ENCODE assay signal across 8 cellular contexts in the genomic region with DNA sequence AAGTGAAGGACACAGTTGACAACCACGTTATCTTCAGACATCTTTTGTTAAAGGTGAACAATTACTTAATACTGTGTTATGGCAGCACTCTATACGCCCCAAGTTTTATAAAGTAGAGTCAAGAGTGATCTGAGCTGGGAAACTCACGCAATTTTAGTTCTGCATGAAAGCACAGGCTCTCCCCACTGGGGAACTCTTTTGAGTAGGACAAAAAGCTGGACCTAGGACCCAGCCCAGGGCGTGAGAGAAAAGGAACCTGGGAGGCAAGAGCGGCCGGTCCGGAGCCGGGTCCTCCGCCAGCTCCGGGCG.
A peak's percentile ranks its signal among the peaks of the same experiment; 100 is the strongest.
DNase-seq lines count a peak whose midpoint lies in the region; FAIRE-seq and TF ChIP-seq lines count a peak whose summit lies in the region.

No MANE protein-coding gene starts in this region.

- POLR2A ChIA-PET in endothelial cell of umbilical vein (lab: Charles Lee): no interaction called here

- no peak overlapping the region for H4K8ac ChIP-seq in neuronal stem cell (ENCODE audit: low read depth, low read length)

- no peak overlapping the region for H2AK5ac ChIP-seq in neuronal stem cell (ENCODE audit: low read depth, low read length)

- H3K79me2 ChIP-seq in endothelial cell of umbilical vein (ENCODE audit: control insufficient read depth, insufficient read depth, low read length): no peaks in the 10 kb centered on the region

- WGBS in neuronal stem cell (ENCODE audit: extremely low coverage in 2 of 2, insufficient read length in 2 of 2, insufficient replicate concordance in 1 of 2), 2 donors: no CpG with 5 or more reads among the region's 11 CpGs

- TF ChIP-seq CTCF in endothelial cell of umbilical vein (IDR thresholded peaks at IDR 0.05; ENCODE audit: extremely low read depth in 1 of 2, insufficient read depth in 1 of 2, low read depth in 1 of 2, low read length in 2 of 2): no peak

- H3K9me3 ChIP-seq in BLaER1 (peaks cover 8% of the 10 kb centered on the region; the same call in 1 of the 2 replicates), NT2/D1 (ENCODE audit: insufficient read depth, low read length) (no peaks in the 10 kb centered on the region), endothelial cell of umbilical vein (replicated peaks; ENCODE audit: control insufficient read depth, insufficient read depth, low read length) (no peaks in the 10 kb centered on the region), neuronal stem cell (replicated peaks in 1 of 2; ENCODE audit: control insufficient read depth in 2 of 2, insufficient read depth in 1 of 2, low read depth in 1 of 2, low read length in 2 of 2) (no peaks in the 10 kb centered on the region)

- H3K36me3 ChIP-seq in BLaER1: no peaks in the 10 kb centered on the region
- H3K36me3 ChIP-seq in NT2/D1 (ENCODE audit: insufficient read depth, insufficient read length, low read length): no peaks in the 10 kb centered on the region
- no peaks in the 10 kb centered on the region for H3K36me3 ChIP-seq in endothelial cell of umbilical vein (ENCODE audit: control insufficient read depth in 2 of 2, extremely low read depth in 1 of 2, insufficient read depth in 2 of 2, low read length in 2 of 2)
- no peaks in the 10 kb centered on the region for H3K36me3 ChIP-seq in neuronal stem cell (replicated peaks in 1 of 2; ENCODE audit: control insufficient read depth in 2 of 2, insufficient read depth in 2 of 2, low read length in 2 of 2)

- H2BK15ac ChIP-seq in neuronal stem cell (ENCODE audit: low read length): no peak overlapping the region

- H3K4me2 ChIP-seq in BLaER1: peak overlapping the region; percentile 92
- H3K4me2 ChIP-seq in endothelial cell of umbilical vein (ENCODE audit: insufficient read depth, low read length): peak overlapping the region; percentile 73
- peak overlapping the region; percentile 94 for H3K4me2 ChIP-seq in neuronal stem cell (ENCODE audit: insufficient read depth, low read length, poor library complexity, severe bottlenecking)

- dilution Hi-C loops in endothelial cell of umbilical vein (cut with MboI; ENCODE audit: extremely low pct_ligation_motif_present, low sequenced_read_pairs): no loop called here

- no peak overlapping the region for H3K23ac ChIP-seq in neuronal stem cell (ENCODE audit: low read depth, low read length, poor library complexity)

- DNase-seq in NT2/D1 (ENCODE audit: low read depth, low spot score) (no peak), endothelial cell of umbilical vein (ENCODE audit: low read depth, low spot score) (no peak), neuronal stem cell (ENCODE audit: low spot score) (no peak), GDM1 (lab: John Stamatoyannopoulos, UW) (no peak), RCC 7860 (ENCODE audit: low spot score) (no peak), DMS 273 treated with DMSO at 0.1 percent for 48 hours (lab: John Stamatoyannopoulos, UW) (no peak), NAMALWA (ENCODE audit: low spot score) (no peak)

- H4K20me1 ChIP-seq in BLaER1 (0 out of 2 replicates have a peak, but pooled peaks cover 6% of the 10 kb centered on the region), endothelial cell of umbilical vein (replicated peaks; ENCODE audit: control insufficient read depth, extremely low read depth, insufficient read depth, low read length) (no peaks in the 10 kb centered on the region)

- no peak overlapping the region for H3K14ac ChIP-seq in neuronal stem cell (ENCODE audit: low read length)

- no peak overlapping the region for H4K91ac ChIP-seq in neuronal stem cell (ENCODE audit: low read depth, low read length, poor library complexity)

- H3K4me3 ChIP-seq in BLaER1 (peak overlapping the region; percentile 70), NT2/D1 (ENCODE audit: insufficient read length, low read depth) (peak overlapping the region; percentile 60), endothelial cell of umbilical vein (replicated peaks in 1 of 3; ENCODE audit: insufficient read depth in 1 of 3, low read depth in 1 of 3, low read length in 3 of 3) (peak overlapping the region in 2 of 3 experiments; percentile 34 to 59), neuronal stem cell (ENCODE audit: low read length in 2 of 2) (peak overlapping the region; percentile 67 to 86)

- no peak overlapping the region for H3K27ac ChIP-seq in BLaER1
- no peak overlapping the region for H3K27ac ChIP-seq in endothelial cell of umbilical vein (ENCODE audit: insufficient read depth, low read depth, low read length)
- no peak overlapping the region for H3K27ac ChIP-seq in neuronal stem cell (replicated peaks; ENCODE audit: low read length)

- CTCF ChIA-PET in endothelial cell of umbilical vein (lab: Charles Lee): interaction anchor here (1.0 to 1.2 kb wide), 2 partner anchors 9 to 13 kb away, joined by 3 to 4 read pairs; no protein-coding TSS in a partner anchor

- no peaks in the 10 kb centered on the region for H3K9me1 ChIP-seq in endothelial cell of umbilical vein (replicated peaks; ENCODE audit: control insufficient read depth, extremely low read depth, insufficient read depth, low read length)

- H2AFZ ChIP-seq in endothelial cell of umbilical vein (ENCODE audit: low read depth, low read length) (no peak overlapping the region), neuronal stem cell (ENCODE audit: low read length) (peak overlapping the region; percentile 98)

- H3K9ac ChIP-seq in BLaER1 (no peak overlapping the region), NT2/D1 (ENCODE audit: insufficient read length, low read depth) (peak overlapping the region; percentile 64), endothelial cell of umbilical vein (replicated peaks; ENCODE audit: extremely low read depth, insufficient read depth, low read length) (no peak overlapping the region), neuronal stem cell (ENCODE audit: low read depth, low read length, poor library complexity) (no peak overlapping the region)

- no peak overlapping the region for H3K4ac ChIP-seq in neuronal stem cell (ENCODE audit: low read length)

- H2BK5ac ChIP-seq in neuronal stem cell (ENCODE audit: low read length): no peak overlapping the region

- intact Hi-C loops in endothelial cell of umbilical vein (cut with micrococcal nuclease): loop anchor here (10.0 kb wide), 2 partner anchors 531 to 1119 kb away; no protein-coding TSS in a partner anchor

- H3K27me3 ChIP-seq in BLaER1: peaks cover 54% of the 10 kb centered on the region
- peaks cover 50% of the 10 kb centered on the region for H3K27me3 ChIP-seq in NT2/D1 (ENCODE audit: insufficient read depth, insufficient read length)
- peaks cover 32 to 63% of the 10 kb centered on the region in 2 experiments for H3K27me3 ChIP-seq in endothelial cell of umbilical vein (ENCODE audit: control insufficient read depth in 2 of 2, insufficient read depth in 2 of 2, low read length in 2 of 2)
- peaks cover 2 to 30% (median 2%) of the 10 kb centered on the region in 3 experiments for H3K27me3 ChIP-seq in neuronal stem cell (ENCODE audit: control insufficient read depth in 3 of 3, insufficient read depth in 3 of 3, low read depth in 1 of 3, low read length in 3 of 3)

- no peak overlapping the region for H2BK12ac ChIP-seq in neuronal stem cell (ENCODE audit: low read length)

- BruUV-seq in endothelial cell of umbilical vein (replicated peaks; lab: Mats Ljungman, UMichigan): no TSS peak

- FAIRE-seq in endothelial cell of umbilical vein (lab: Jason Lieb, UNC) (peak; percentile 31), RCC 7860 (lab: Jason Lieb, UNC) (no peak)

- H3K4me1 ChIP-seq in BLaER1: peaks cover 9% of the 10 kb centered on the region; the same call in 1 of the 2 replicates
- peaks cover 2% of the 10 kb centered on the region for H3K4me1 ChIP-seq in NT2/D1 (ENCODE audit: insufficient read depth, insufficient read length)
- H3K4me1 ChIP-seq in endothelial cell of umbilical vein (ENCODE audit: control insufficient read depth, extremely low read depth, insufficient read depth, low read length): peaks cover 4% of the 10 kb centered on the region
- peaks cover 2 to 3% of the 10 kb centered on the region in 2 donors for H3K4me1 ChIP-seq in neuronal stem cell (ENCODE audit: control insufficient read depth in 2 of 2, insufficient read depth in 1 of 2, low read depth in 1 of 2, low read length in 2 of 2)

- H2BK120ac ChIP-seq in neuronal stem cell (ENCODE audit: low read depth, low read length): no peak overlapping the region

- H3K18ac ChIP-seq in neuronal stem cell (ENCODE audit: low read length): peak overlapping the region; percentile 93

- TF ChIP-seq POLR2A in endothelial cell of umbilical vein (IDR thresholded peaks at IDR 0.05; ENCODE audit: low read depth, low read length): no peak

- H3K79me1 ChIP-seq in neuronal stem cell (ENCODE audit: low read depth, low read length): no peaks in the 10 kb centered on the region

TF ChIP-seq in endothelial cell of umbilical vein, 7 proteins besides CTCF, POLR2A, EP300 and RAD21:
- TF ChIP-seq MYC (IDR thresholded peaks at IDR 0.05; ENCODE audit: low read depth, low read length) (no peak), MAX (IDR thresholded peaks at IDR 0.05; ENCODE audit: insufficient read depth, insufficient read length) (no peak), FOS (IDR thresholded peaks at IDR 0.05; ENCODE audit: borderline replicate concordance, insufficient read depth, low read length) (no peak), POLR2AphosphoS5 (IDR thresholded peaks at IDR 0.05; ENCODE audit: insufficient read depth, low read depth, low read length) (no peak), JUN (IDR thresholded peaks at IDR 0.05; ENCODE audit: borderline replicate concordance, insufficient read depth, insufficient read length, low read depth) (no peak), EZH2 (IDR thresholded peaks at IDR 0.05; ENCODE audit: borderline replicate concordance, low read depth, low read length, severe bottlenecking) (no peak)
